Comparison of ENCODE assay signal across 1 cellular context in genomic region chr17:61368832-61369468, GRCh38.
A peak's percentile ranks its signal among the peaks of the same experiment; 100 is the strongest.
TF ChIP-seq lines count a peak whose summit lies in the region.

No MANE protein-coding gene starts in this region.

TF ChIP-seq in HepG2, 621 proteins besides CTCF, POLR2A, EP300 and RAD21 (continued from another document):
- TF ChIP-seq PATZ1 (CRISPR knock-in tag; IDR thresholded peaks at IDR 0.05) (0 out of 2 replicates have a peak, but pooled peaks have one; percentile 6), TGIF2 (CRISPR knock-in tag; IDR thresholded peaks at IDR 0.05) (no peak), SP4 (CRISPR knock-in tag; IDR thresholded peaks at IDR 0.05) (no peak)
